19 cellular contexts compared by ENCODE assay signal in genomic region chr4:112801341-112801740, GRCh38.
"Had no signal": no experiment of that assay in that cellular context is flagged by ENCODE, and none has a peak within 500 bp of the region (broad histone marks: within the 10 kb centered on the region; RNA-seq: fewer than 3 reads in every experiment).

No MANE protein-coding gene starts in this region.

- H3K4me3 ChIP-seq: MG63 had no signal

- H3K27me3 ChIP-seq: MG63 had no signal

- ATAC-seq: HepG2 had no signal

- H3K9me3 ChIP-seq: MG63, SK-N-SH had no signal

- H3K4me2 ChIP-seq: SK-N-SH had no signal

- H3K9ac ChIP-seq: SK-N-SH had no signal

- DNase-seq: IMR-90, Karpas-422, KG1, MG63, NCI-H1092, NCI-H1105 treated with DMSO at 0.1 percent for 48 hours, NCI-H1417 treated with DMSO at 0.1 percent for 48 hours, NCI-H146, NCI-H1694 treated with DMSO at 0.1 percent for 48 hours, NCI-H1930, NCI-H2081, NCI-H2107, NCI-H2227 treated with DMSO at 0.1 percent for 48 hours, NCI-H524, Right ventricle myocardium superior, RPMI8226, SIG-M5, SK-N-SH had no signal

- H3K36me3 ChIP-seq: MG63 had no signal
